Comparison of ENCODE assay signal across 32 cellular contexts in genomic region chr9:30289435-30289834, GRCh38.
"Had no signal": no experiment of that assay in that cellular context is flagged by ENCODE, and none has a peak within 500 bp of the region (broad histone marks: within the 10 kb centered on the region; RNA-seq: fewer than 3 reads in every experiment).

No MANE protein-coding gene starts in this region.

- H3K27ac ChIP-seq: ascending aorta, cardiac muscle cell, WERI-Rb-1 had no signal

- H3K9me3 ChIP-seq: ascending aorta had no signal

- H3K4me1 ChIP-seq: ascending aorta had no signal

- H3K4me3 ChIP-seq: ascending aorta, cardiac muscle cell had no signal

- FAIRE-seq: TTC549 had no signal

- ATAC-seq: activated CD4-positive, alpha-beta T cell treated with anti-CD3 and anti-CD28 coated beads for 36 hours; activated CD4-positive, CD25-positive, alpha-beta regulatory T cell treated with anti-CD3 and anti-CD28 coated beads, Interleukin-2, amount 50 U/mL, for 24 hours; activated CD8-positive, alpha-beta memory T cell treated with anti-CD3 and anti-CD28 coated beads, Interleukin-2, amount 10 ng/mL, durations not matched to agents 7 days and 5 days; activated CD8-positive, alpha-beta T cell treated with anti-CD3 and anti-CD28 coated beads, Interleukin-2, amount 10 ng/mL, durations not matched to agents 7 days and 5 days; activated naive CD8-positive, alpha-beta T cell treated with anti-CD3 and anti-CD28 coated beads, Interleukin-2, amount 50 U/mL, for 24 hours; WTC11 had no signal

- H3K36me3 ChIP-seq: ascending aorta, cardiac muscle cell, WERI-Rb-1 had no signal

- DNase-seq: activated CD4-positive, alpha-beta memory T cell treated with anti-CD3 and anti-CD28 coated beads, Interleukin-2, amount 10 ng/mL, durations not matched to agents 7 days and 5 days; activated CD4-positive, alpha-beta T cell treated with anti-CD3 and anti-CD28 coated beads for 1 hour; activated CD4-positive, alpha-beta T cell treated with anti-CD3 and anti-CD28 coated beads for 36 hours; activated CD4-positive, alpha-beta T cell treated with anti-CD3 and anti-CD28 coated beads for 48 hours; activated CD4-positive, alpha-beta T cell treated with anti-CD3 and anti-CD28 coated beads, Interleukin-2, amount 10 ng/mL, durations not matched to agents 7 days and 5 days; activated CD4-positive, alpha-beta T cell treated with anti-CD3 and anti-CD28 coated beads, Interleukin-2, amount 50 U/mL, for 48 hours; activated CD4-positive, CD25-positive, alpha-beta regulatory T cell; activated CD8-positive, alpha-beta memory T cell treated with anti-CD3 and anti-CD28 coated beads for 24 hours; activated CD8-positive, alpha-beta memory T cell treated with anti-CD3 and anti-CD28 coated beads, Interleukin-2, amount 10 ng/mL, durations not matched to agents 7 days and 5 days; activated CD8-positive, alpha-beta memory T cell treated with anti-CD3 and anti-CD28 coated beads, Interleukin-2, amount 50 U/mL, for 48 hours; activated CD8-positive, alpha-beta T cell treated with anti-CD3 and anti-CD28 coated beads, Interleukin-2, amount 10 ng/mL, durations not matched to agents 7 days and 5 days; activated effector memory CD4-positive, alpha-beta T cell treated with Interleukin-2 at 50 U/mL for 16 hours; activated gamma-delta T cell; activated naive CD4-positive, alpha-beta T cell treated with anti-CD3 and anti-CD28 coated beads, Interleukin-2, amount 10 ng/mL, durations not matched to agents 7 days and 5 days; activated naive CD4-positive, alpha-beta T cell treated with Interleukin-2 at 50 U/mL for 16 hours; activated naive CD8-positive, alpha-beta T cell treated with anti-CD3 and anti-CD28 coated beads, Interleukin-2, amount 10 ng/mL, durations not matched to agents 7 days and 5 days; activated naive CD8-positive, alpha-beta T cell treated with anti-CD3 and anti-CD28 coated beads, Interleukin-2, amount 50 U/mL, for 24 hours; activated T-cell treated with anti-CD3 and anti-CD28 coated beads, Interleukin-2, amount 50 U/mL, for 24 hours; activated T-cell treated with anti-CD3 and anti-CD28 coated beads, Interleukin-2, amount 50 U/mL, for 48 hours; amygdala; anterior cingulate cortex; caudate nucleus; cerebellar nuclear complex; T-helper 1 cell; T-helper 2 cell; T-helper 9 cell; WERI-Rb-1 had no signal

- H3K27me3 ChIP-seq: ascending aorta, cardiac muscle cell had no signal
